11 cellular contexts compared by ENCODE assay signal in the genomic region with DNA sequence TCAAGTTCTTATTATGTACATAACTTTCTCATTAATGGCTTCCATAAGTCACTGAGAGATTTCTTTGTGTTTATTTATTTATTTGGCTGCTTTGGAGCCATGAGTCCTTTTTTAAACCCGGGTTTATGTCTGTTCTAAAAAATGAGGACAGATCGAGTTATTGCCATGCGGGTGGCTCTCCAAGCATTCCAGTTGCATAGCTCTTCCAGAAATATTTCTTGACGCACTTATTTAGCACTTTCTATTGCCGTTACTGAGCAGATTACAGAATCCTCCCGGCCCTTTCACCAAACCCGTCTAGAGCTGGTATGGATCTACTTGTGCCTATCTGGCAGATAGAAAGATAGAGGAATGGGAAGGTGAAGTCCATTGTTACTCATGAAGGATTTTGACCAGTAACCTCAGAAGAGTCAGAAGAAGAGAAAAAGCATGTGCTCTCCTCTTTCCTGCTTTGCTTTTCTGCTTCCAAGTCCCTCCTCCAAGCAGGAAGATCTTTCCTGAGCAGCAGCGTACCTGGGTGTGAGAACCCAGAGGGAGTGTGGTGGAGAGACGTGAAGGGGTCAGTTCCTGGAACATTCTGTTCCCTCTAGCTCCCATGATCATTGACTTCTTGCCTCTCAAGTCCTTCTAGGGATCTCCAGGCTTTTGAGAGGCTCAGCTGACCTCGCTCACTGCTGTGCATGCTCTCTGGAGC.
A peak's percentile ranks its signal among the peaks of the same experiment; 100 is the strongest.
DNase-seq lines count a peak whose midpoint lies in the region; ATAC-seq, FAIRE-seq and TF ChIP-seq lines count a peak whose summit lies in the region.
"Had no signal": no experiment of that assay in that cellular context is flagged by ENCODE, and none has a peak within 500 bp of the region (broad histone marks: within the 10 kb centered on the region; RNA-seq: fewer than 3 reads in every experiment).

No MANE protein-coding gene starts in this region.

- TF ChIP-seq CTCF in endothelial cell of umbilical vein (IDR thresholded peaks at IDR 0.05; ENCODE audit: extremely low read depth in 1 of 2, insufficient read depth in 1 of 2, low read depth in 1 of 2, low read length in 2 of 2), result no peak
- TF ChIP-seq CTCF in transverse colon (IDR thresholded peaks at IDR 0.05), result no peak
- no peak for TF ChIP-seq CTCF in glutamatergic neuron (IDR thresholded peaks at IDR 0.05; ENCODE audit: partially characterized antibody, unreplicated experiment)

- TF ChIP-seq POLR2A in endothelial cell of umbilical vein (IDR thresholded peaks at IDR 0.05; ENCODE audit: low read depth, low read length), result no peak
- TF ChIP-seq POLR2A in transverse colon (IDR thresholded peaks at IDR 0.05), result no peak

- no peaks in the 10 kb centered on the region for H3K36me3 Mint-ChIP-seq in glutamatergic neuron (ENCODE audit: unreplicated experiment)

- WGBS in mesodermal cell (ENCODE audit: insufficient coverage in 2 of 2), 2 experiments, result 82 to 91% methylated on average over 4 to 5 of the region's 10 CpGs
- 62 to 76% methylated on average over 6 to 10 of the region's 10 CpGs for WGBS in transverse colon (ENCODE audit: low coverage in 1 of 2), 2 donors

- H3K79me2 ChIP-seq in endothelial cell of umbilical vein (ENCODE audit: control insufficient read depth, insufficient read depth, low read length), result peaks cover 47% of the 10 kb centered on the region

- no peaks in the 10 kb centered on the region for H3K27me3 Mint-ChIP-seq in glutamatergic neuron (ENCODE audit: unreplicated experiment)

- H3K27me3 ChIP-seq in MG63 (no peaks in the 10 kb centered on the region), endothelial cell of umbilical vein (ENCODE audit: control insufficient read depth in 2 of 2, insufficient read depth in 2 of 2, low read length in 2 of 2) (no peaks in the 10 kb centered on the region), transverse colon (no peaks in the 10 kb centered on the region)

- TF ChIP-seq EP300 in transverse colon (IDR thresholded peaks at IDR 0.05; ENCODE audit: low read depth), result peak; percentile 99

- no peak for ATAC-seq in HG03159 (IDR thresholded peaks at IDR 0.05; ENCODE audit: unreplicated experiment)
- ATAC-seq: HCT116 had no signal

- intact Hi-C loops in endothelial cell of umbilical vein (cut with micrococcal nuclease) (no loop called here), transverse colon (cut with DNase I; ENCODE audit: low total_unique reads) (loop anchor here (5.0 to 10.0 kb wide), 2 partner anchors 72 to 524 kb away; no protein-coding TSS in a partner anchor)

- FAIRE-seq in endothelial cell of umbilical vein (lab: Jason Lieb, UNC), result no peak

- dilution Hi-C loops in endothelial cell of umbilical vein (cut with MboI; ENCODE audit: extremely low pct_ligation_motif_present, low sequenced_read_pairs), result no loop called here

- no peaks in the 10 kb centered on the region for H3K9me3 Mint-ChIP-seq in glutamatergic neuron (ENCODE audit: unreplicated experiment)

- H3K9me1 ChIP-seq in endothelial cell of umbilical vein (replicated peaks; ENCODE audit: control insufficient read depth, extremely low read depth, insufficient read depth, low read length), result no peaks in the 10 kb centered on the region

- DNase-seq in MG63 (peak; percentile 31), endothelial cell of umbilical vein (ENCODE audit: low read depth, low spot score) (peak; percentile 23), transverse colon (peak; percentile 51), HUDEP-2 (lab: John Stamatoyannopoulos, UW; ENCODE audit: unreplicated experiment in 76 of 76) (no peak), glutamatergic neuron (no peak)
- no peak for DNase-seq in stimulated activated CD4-positive, alpha-beta T cell treated with anti-CD3 and anti-CD28 coated beads, Interleukin-2, amount 100 ng/mL, for 48 hours
- DNase-seq: activated CD8-positive, alpha-beta memory T cell treated with anti-CD3 and anti-CD28 coated beads for 24 hours; KBM-7 had no signal

- peak overlapping the region; percentile 66 for H3K4me2 ChIP-seq in endothelial cell of umbilical vein (ENCODE audit: insufficient read depth, low read length)

- H3K27ac Mint-ChIP-seq in glutamatergic neuron (ENCODE audit: unreplicated experiment), result no peak overlapping the region

- H3K4me3 Mint-ChIP-seq in glutamatergic neuron (ENCODE audit: unreplicated experiment), result no peak overlapping the region

- peak overlapping the region; percentile 88 for H3K27ac ChIP-seq in endothelial cell of umbilical vein (ENCODE audit: insufficient read depth, low read depth, low read length)
- H3K27ac ChIP-seq in mesodermal cell (ENCODE audit: low read depth, low read length, severe bottlenecking), result peak overlapping the region; percentile 85
- H3K27ac ChIP-seq in transverse colon, result peak overlapping the region; percentile 82 to 90 (median 86)

- H4K20me1 ChIP-seq in endothelial cell of umbilical vein (replicated peaks; ENCODE audit: control insufficient read depth, extremely low read depth, insufficient read depth, low read length), result no peaks in the 10 kb centered on the region

- CTCF ChIA-PET in endothelial cell of umbilical vein (lab: Charles Lee), result interaction anchor here (1.6 kb wide), 1 partner anchor 687 kb away, joined by 4 read pairs; no protein-coding TSS in a partner anchor

- POLR2A ChIA-PET in endothelial cell of umbilical vein (lab: Charles Lee), result no interaction called here

- in situ Hi-C loops in transverse colon (cut with MboI; ENCODE audit: low pct_ligation_motif_present in 1 of 4, low pct_unique_long_range_greater_than_20kb in 1 of 4, low sequenced_read_pairs in 3 of 4), result no loop called here

- no peak overlapping the region for H2AFZ ChIP-seq in endothelial cell of umbilical vein (ENCODE audit: low read depth, low read length)

- peaks cover 88% of the 10 kb centered on the region for H3K4me1 ChIP-seq in endothelial cell of umbilical vein (ENCODE audit: control insufficient read depth, extremely low read depth, insufficient read depth, low read length)
- H3K4me1 ChIP-seq in mesodermal cell (ENCODE audit: control insufficient read depth, insufficient read depth, low read length, poor library complexity, severe bottlenecking), result peaks cover 96% of the 10 kb centered on the region
- H3K4me1 ChIP-seq in transverse colon, result peaks cover 45 to 100% (median 81%) of the 10 kb centered on the region in 4 donors

- no peaks in the 10 kb centered on the region; the same call in 1 of the 2 replicates for H3K36me3 ChIP-seq in MG63
- no peaks in the 10 kb centered on the region for H3K36me3 ChIP-seq in endothelial cell of umbilical vein (ENCODE audit: control insufficient read depth in 2 of 2, extremely low read depth in 1 of 2, insufficient read depth in 2 of 2, low read length in 2 of 2)
- peaks cover 3% of the 10 kb centered on the region for H3K36me3 ChIP-seq in mesodermal cell (ENCODE audit: control insufficient read depth, insufficient read depth, low read length)
- H3K36me3 ChIP-seq in transverse colon, result no peaks in the 10 kb centered on the region

- BruUV-seq in endothelial cell of umbilical vein (replicated peaks; lab: Mats Ljungman, UMichigan), result TSS peak; percentile 10

- H3K9me3 ChIP-seq in MG63 (no peaks in the 10 kb centered on the region), endothelial cell of umbilical vein (replicated peaks; ENCODE audit: control insufficient read depth, insufficient read depth, low read length) (no peaks in the 10 kb centered on the region), mesodermal cell (ENCODE audit: control insufficient read depth, low read length) (no peaks in the 10 kb centered on the region), transverse colon (no peaks in the 10 kb centered on the region)

- H3K4me3 ChIP-seq in MG63 (peak overlapping the region; percentile 12; the same call in 1 of the 2 replicates), endothelial cell of umbilical vein (replicated peaks in 1 of 3; ENCODE audit: insufficient read depth in 1 of 3, low read depth in 1 of 3, low read length in 3 of 3) (no peak overlapping the region), mesodermal cell (ENCODE audit: extremely low read depth, insufficient read depth, low read length, poor library complexity, severe bottlenecking) (no peak overlapping the region), transverse colon (no peak overlapping the region)

- H3K4me1 Mint-ChIP-seq in glutamatergic neuron (ENCODE audit: low read depth, unreplicated experiment), result peaks cover 10% of the 10 kb centered on the region

- peak overlapping the region; percentile 59 for H3K9ac ChIP-seq in endothelial cell of umbilical vein (replicated peaks; ENCODE audit: extremely low read depth, insufficient read depth, low read length)

TF ChIP-seq in endothelial cell of umbilical vein, 7 proteins besides CTCF, POLR2A, EP300 and RAD21:
- TF ChIP-seq, protein P1, sequence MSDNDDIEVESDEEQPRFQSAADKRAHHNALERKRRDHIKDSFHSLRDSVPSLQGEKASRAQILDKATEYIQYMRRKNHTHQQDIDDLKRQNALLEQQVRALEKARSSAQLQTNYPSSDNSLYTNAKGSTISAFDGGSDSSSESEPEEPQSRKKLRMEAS (IDR thresholded peaks at IDR 0.05; ENCODE audit: insufficient read depth, insufficient read length), result no peak
- TF ChIP-seq MYC (IDR thresholded peaks at IDR 0.05; ENCODE audit: low read depth, low read length) (no peak), EZH2 (IDR thresholded peaks at IDR 0.05; ENCODE audit: borderline replicate concordance, low read depth, low read length, severe bottlenecking) (no peak), GATA2 (IDR thresholded peaks at IDR 0.05; ENCODE audit: insufficient read depth, insufficient read length, low read depth, low read length) (no peak), POLR2AphosphoS5 (IDR thresholded peaks at IDR 0.05; ENCODE audit: insufficient read depth, low read depth, low read length) (no peak), JUN (IDR thresholded peaks at IDR 0.05; ENCODE audit: borderline replicate concordance, insufficient read depth, insufficient read length, low read depth) (no peak), FOS (IDR thresholded peaks at IDR 0.05; ENCODE audit: borderline replicate concordance, insufficient read depth, low read length) (no peak)

Comparison
In these comparisons a context has a peak if more than half of its experiments do, and no peak if none do; other contexts are left out.
1. DNase-seq: peak in MG63 (single experiment), endothelial cell of umbilical vein (single experiment) and transverse colon (single experiment); none in HUDEP-2 (0 of 76), glutamatergic neuron (single experiment) and stimulated activated CD4-positive, alpha-beta T cell treated with anti-CD3 and anti-CD28 coated beads, Interleukin-2, amount 100 ng/mL, for 48 hours (0 of 2).
2. Peak in every context shown above with its lines, with median percentiles within 50 percentile points of each other: H3K27ac ChIP-seq.